8 cellular contexts compared by ENCODE assay signal in the genomic region with DNA sequence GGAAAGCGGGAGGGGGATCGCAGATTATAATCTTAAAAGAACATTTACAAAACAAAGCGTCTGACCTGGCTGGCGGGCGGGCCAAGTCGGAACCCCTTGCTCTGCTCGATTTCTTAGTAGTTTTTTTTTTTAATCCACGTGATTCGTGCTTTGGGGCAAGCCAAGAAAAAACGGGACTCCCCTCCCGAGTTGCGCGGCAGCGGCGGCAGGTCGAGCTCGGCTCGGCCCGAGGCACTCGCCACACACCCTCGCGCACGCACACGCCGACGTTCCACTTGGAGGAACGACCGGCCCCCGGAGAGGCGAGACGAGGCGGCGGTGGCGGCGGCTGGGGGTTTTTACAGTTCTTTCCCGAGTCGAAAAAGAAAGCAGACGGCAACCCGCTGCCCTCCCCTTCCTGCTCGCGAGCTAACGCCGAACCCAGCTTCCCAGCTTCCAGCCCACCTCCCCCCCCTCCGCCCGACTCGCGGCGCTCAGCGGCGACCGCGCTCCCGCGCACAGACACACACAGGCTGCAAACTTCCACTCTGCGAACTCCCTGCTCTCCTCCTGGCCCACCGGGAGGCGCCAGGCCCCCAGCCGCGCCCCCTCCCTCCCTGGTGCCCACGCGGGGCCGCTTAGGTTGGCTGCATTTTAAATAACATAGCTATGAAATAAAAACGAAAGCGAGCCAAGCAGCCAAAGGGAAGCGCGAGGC. TPM values are rescaled to one million over a fixed set of nuclear protein-coding genes. Genes with fewer than 3 reads are reported as not detected.
DNase-seq lines count a peak whose midpoint lies in the region; ATAC-seq, FAIRE-seq and TF ChIP-seq lines count a peak whose summit lies in the region.

No MANE protein-coding gene starts in this region.

- peaks cover 0 to 14% (median 4%) of the 10 kb centered on the region in 4 experiments; a peak in 4 of 7 replicates for H3K27me3 ChIP-seq in H1 (replicated peaks in 1 of 4; ENCODE audit: control insufficient read depth in 3 of 4, extremely low read depth in 1 of 4, insufficient read depth in 3 of 4, low read length in 3 of 4)
- H3K27me3 ChIP-seq in muscle layer of colon (ENCODE audit: control insufficient read depth in 1 of 2, insufficient read depth in 2 of 2, low read length in 2 of 2): peaks cover 3 to 38% of the 10 kb centered on the region in 2 donors
- H3K27me3 ChIP-seq in thymus (ENCODE audit: control insufficient read depth, insufficient read depth): no peaks in the 10 kb centered on the region

- no peaks in the 10 kb centered on the region for H3K79me1 ChIP-seq in H1 (ENCODE audit: low read depth, low read length)

- no peak for ATAC-seq in GM18505 (IDR thresholded peaks at IDR 0.05; ENCODE audit: unreplicated experiment)

- no peak for TF ChIP-seq CTCF in H1 (IDR thresholded peaks at IDR 0.05; ENCODE audit: control extremely low read depth in 1 of 3, insufficient read depth in 1 of 3, low read depth in 1 of 3, low read length in 3 of 3)

- peaks cover 21% of the 10 kb centered on the region; the same call in 1 of the 2 replicates for H3K23me2 ChIP-seq in H1 (ENCODE audit: low read depth, low read length)

- no peak overlapping the region for H3K18ac ChIP-seq in H1 (ENCODE audit: extremely low read depth, low read length)

- peak overlapping the region in 3 of 4 experiments; percentile 28 to 71 (median 30); a peak in 3 of 7 replicates for H3K9ac ChIP-seq in H1 (replicated peaks in 1 of 4; ENCODE audit: extremely low read depth in 1 of 4, low read depth in 3 of 4, low read length in 3 of 4)
- peak overlapping the region; percentile 21 for H3K9ac ChIP-seq in muscle layer of colon (ENCODE audit: low read length)

- peaks cover 18 to 57% of the 10 kb centered on the region in 2 experiments for H3K79me2 ChIP-seq in H1 (ENCODE audit: control insufficient read depth in 1 of 2, insufficient read depth in 2 of 2, low read length in 2 of 2)

- no peak overlapping the region for H2BK5ac ChIP-seq in H1 (ENCODE audit: low read depth, low read length)

- FAIRE-seq in H1 (lab: Jason Lieb, UNC): no peak

- DNase-seq in CD1c-positive myeloid dendritic cell (ENCODE audit: extremely low spot score): peak; percentile 58
- peak; percentile 62 for DNase-seq in KBM-7
- peak; percentile 51 to 68 for DNase-seq in activated CD4-positive, alpha-beta T cell treated with anti-CD3 and anti-CD28 coated beads, Interleukin-2, amount 50 U/mL, for 48 hours
- no peak for DNase-seq in H1 (ENCODE audit: low read depth in 1 of 2, low spot score in 2 of 2)
- no peak for DNase-seq in iPS-NIHi11 (ENCODE audit: low spot score)

- CTCF ChIA-PET in H1 (lab: Charles Lee; ENCODE audit: partially characterized antibody): interaction anchor here (0.8 to 2.2 kb wide), 2 partner anchors 9 to 46 kb away, joined by 3 to 7 read pairs; no protein-coding TSS in a partner anchor

- POLR2A ChIA-PET in H1 (lab: Charles Lee; ENCODE audit: partially characterized antibody): interaction anchor here (1.1 to 29.1 kb wide), 7 partner anchors 9 to 86 kb away, joined by 3 to 509 read pairs (median 5); no protein-coding TSS in a partner anchor

- H3K27ac ChIP-seq in H1 (ENCODE audit: low read depth, low read length) (no peak overlapping the region), muscle layer of colon (ENCODE audit: low read depth, low read length) (peak overlapping the region; percentile 66), thymus (ENCODE audit: low read depth) (peak overlapping the region; percentile 89)

- no peak overlapping the region for H4K91ac ChIP-seq in H1 (replicated peaks; ENCODE audit: insufficient read length, low read length)

- H2AFZ ChIP-seq in H1 (ENCODE audit: low read length): no peak overlapping the region

- no peak overlapping the region for H3K4ac ChIP-seq in H1 (replicated peaks; ENCODE audit: insufficient read length, low read depth, low read length)

- no peak overlapping the region for H4K5ac ChIP-seq in H1 (ENCODE audit: insufficient read length, low read depth, low read length)

- H2AK5ac ChIP-seq in H1 (ENCODE audit: low read depth, low read length): no peak overlapping the region

- peaks cover 4 to 5% of the 10 kb centered on the region in 2 experiments for H4K20me1 ChIP-seq in H1 (replicated peaks in 1 of 2; ENCODE audit: control insufficient read depth in 1 of 2, insufficient read depth in 2 of 2, low read length in 2 of 2)

- H3K36me3 ChIP-seq in H1 (ENCODE audit: control insufficient read depth in 2 of 4, insufficient read depth in 4 of 4, low read length in 3 of 4) (no peaks in the 10 kb centered on the region), muscle layer of colon (ENCODE audit: insufficient read depth, low read length) (no peaks in the 10 kb centered on the region), thymus (ENCODE audit: control insufficient read depth, insufficient read depth) (no peaks in the 10 kb centered on the region)

- no peak for TF ChIP-seq RAD21 in H1 (IDR thresholded peaks at IDR 0.05 in 1 of 2, conservative IDR thresholded peaks at IDR 0.05 in 1 of 2; ENCODE audit: low read depth in 2 of 2, low read length in 2 of 2)

- in situ Hi-C loops in KBM-7 (cut with MboI; ENCODE audit: low pct_unique_long_range_greater_than_20kb, low sequenced_read_pairs): loop anchor here (10.0 kb wide), 1 partner anchor 78 kb away; no protein-coding TSS in a partner anchor

- H2BK15ac ChIP-seq in H1 (ENCODE audit: low read length): no peak overlapping the region

- no peak overlapping the region for H2BK20ac ChIP-seq in H1 (ENCODE audit: low read length)

- no peak overlapping the region for H2BK12ac ChIP-seq in H1 (ENCODE audit: low read depth, low read length)

- no peak overlapping the region for H3K14ac ChIP-seq in H1 (ENCODE audit: insufficient read length)

- WGBS in H1 (ENCODE audit: extremely low coverage in 1 of 2, insufficient coverage in 1 of 2, insufficient read length in 1 of 2, insufficient replicate concordance in 2 of 2, low coverage in 1 of 2, low lambda C conversion rate in 2 of 2, missing lambda C conversion rate in 1 of 2), 2 experiments: no CpG with 5 or more reads among the region's 66 CpGs
- WGBS in thymus: under 1% methylated on average over 66 of the region's 66 CpGs

- H3K4me3 ChIP-seq in H1 (ENCODE audit: extremely low read depth in 1 of 4, insufficient read depth in 2 of 4, low read depth in 3 of 4, low read length in 4 of 4) (peak overlapping the region; percentile 63 to 79 (median 71)), muscle layer of colon (ENCODE audit: low read depth in 1 of 2, low read length in 2 of 2) (peak overlapping the region; percentile 66 to 71), thymus (ENCODE audit: low read length) (peak overlapping the region; percentile 77)

- H4K8ac ChIP-seq in H1 (ENCODE audit: extremely low read depth, insufficient read depth, low read length): no peak overlapping the region

- peaks cover 0 to 16% (median 7%) of the 10 kb centered on the region in 4 experiments; a peak in 6 of 7 replicates for H3K4me1 ChIP-seq in H1 (replicated peaks in 1 of 4; ENCODE audit: control insufficient read depth in 3 of 4, insufficient read depth in 4 of 4, low read length in 3 of 4)
- H3K4me1 ChIP-seq in muscle layer of colon (ENCODE audit: insufficient read depth, low read length): peaks cover 18% of the 10 kb centered on the region
- peaks cover 24% of the 10 kb centered on the region for H3K4me1 ChIP-seq in thymus (ENCODE audit: control insufficient read depth, insufficient read depth, low read length)

- H3K23ac ChIP-seq in H1 (ENCODE audit: insufficient read length): no peak overlapping the region

- TF ChIP-seq POLR2A in H1 (IDR thresholded peaks at IDR 0.05; ENCODE audit: control extremely low read depth in 1 of 2, low read depth in 2 of 2, low read length in 2 of 2): no peak; a peak in 1 of 3 replicates
- TF ChIP-seq POLR2A in GM18505 (IDR thresholded peaks at IDR 0.05; ENCODE audit: borderline replicate concordance, extremely low read depth, insufficient read depth, insufficient read length): no peak

- no peaks in the 10 kb centered on the region for H3K9me3 ChIP-seq in H1 (ENCODE audit: insufficient read depth in 2 of 2, low read depth in 1 of 2, low read length in 1 of 2)
- H3K9me3 ChIP-seq in muscle layer of colon (ENCODE audit: low read length): no peaks in the 10 kb centered on the region
- H3K9me3 ChIP-seq in thymus (ENCODE audit: control insufficient read depth): no peaks in the 10 kb centered on the region

- no peak overlapping the region for H3K56ac ChIP-seq in H1 (replicated peaks; ENCODE audit: insufficient read length, low read depth, low read length)

- TF ChIP-seq EP300 in H1 (IDR thresholded peaks at IDR 0.05; ENCODE audit: borderline replicate concordance in 1 of 2, low read depth in 2 of 2, low read length in 2 of 2): no peak

- H3K4me2 ChIP-seq in H1 (ENCODE audit: insufficient read depth in 1 of 2, low read depth in 2 of 2, low read length in 2 of 2): peak overlapping the region; percentile 78 to 81

- no peak overlapping the region for H2BK120ac ChIP-seq in H1 (replicated peaks; ENCODE audit: low read depth, low read length)

TF ChIP-seq in H1, 55 proteins besides CTCF, POLR2A, EP300 and RAD21 (continues in another document):
- TF ChIP-seq JUND (IDR thresholded peaks at IDR 0.05; ENCODE audit: low read length) (no peak), GABPA (IDR thresholded peaks at IDR 0.05; ENCODE audit: borderline replicate concordance, insufficient read depth, low read length) (no peak), RBBP5 (IDR thresholded peaks at IDR 0.05; ENCODE audit: borderline replicate concordance, low read depth, low read length) (no peak), MAFK (IDR thresholded peaks at IDR 0.05; ENCODE audit: low read depth, low read length) (no peak), CHD1 (IDR thresholded peaks at IDR 0.05; ENCODE audit: low read depth, low read length) (no peak), SP1 (IDR thresholded peaks at IDR 0.05; ENCODE audit: low read depth, low read length) (no peak), YY1 (IDR thresholded peaks at IDR 0.05; ENCODE audit: low read depth, low read length) (no peak), TAF1 (IDR thresholded peaks at IDR 0.05; ENCODE audit: low read depth, low read length) (no peak), ASH2L (IDR thresholded peaks at IDR 0.05; ENCODE audit: low read length) (no peak), EZH2 (IDR thresholded peaks at IDR 0.05; ENCODE audit: low read depth, low read length, severe bottlenecking) (no peak), KDM1A (IDR thresholded peaks at IDR 0.05; ENCODE audit: borderline replicate concordance, low read length) (no peak), POLR2AphosphoS5 (IDR thresholded peaks at IDR 0.05; ENCODE audit: low read depth, low read length) (no peak)

RNA-seq across cellular contexts. Expression of gene BCOR, which starts 1.2 kb away (rescaled TPM):
- 50.8 and 54.7 TPM in 2 replicates for total RNA-seq in H1 (2021; fragmentation: NEBNext Ultra II Directional; extraction: Animal tissue kit (Norgen Biotek cat#: 25700))
- polyA plus RNA-seq in H1 (2011; rRNA removed) (25.0 and 38.7 TPM in 2 replicates), thymus (24.4 TPM)
- 23.7 TPM for polyA plus RNA-seq in H1 (2011; cell fraction: cytosol; rRNA removed)
- polyA plus RNA-seq in H1 (2011; cell fraction: nucleus; rRNA removed): 71.8 TPM
- 30.9 to 39.5 TPM (median 38.0 TPM) in 4 replicates for polyA plus RNA-seq in H1 (2012, experiment 1 of 2)
- polyA plus RNA-seq in H1 (2012, experiment 2 of 2): 13.5 TPM
- 27.2 TPM for polyA plus RNA-seq in H1 (2013, experiment 1 of 2)
- polyA plus RNA-seq in H1 (2013, experiment 2 of 2): 25.2 TPM
- polyA minus RNA-seq in H1 (2011; rRNA and poly(A)+ RNA removed): 34.2 and 37.3 TPM in 2 replicates
- polyA minus RNA-seq in H1 (2011; cell fraction: cytosol; rRNA and poly(A)+ RNA removed): 61.1 TPM
- polyA minus RNA-seq in H1 (2011; cell fraction: nucleus; rRNA and poly(A)+ RNA removed): 51.4 TPM

Comparison
In these comparisons a context has a peak if more than half of its experiments do, and no peak if none do; other contexts are left out.
1. DNase-seq: peak in CD1c-positive myeloid dendritic cell (single experiment), KBM-7 (single experiment) and activated CD4-positive, alpha-beta T cell treated with anti-CD3 and anti-CD28 coated beads, Interleukin-2, amount 50 U/mL, for 48 hours (2 of 2); none in H1 (0 of 2) and iPS-NIHi11 (single experiment).
2. Peak in every context shown above with its lines, with median percentiles within 50 percentile points of each other: H3K4me3 ChIP-seq.